Comparison of ENCODE assay signal across 11 cellular contexts in genomic region chr2:219483451-219484342, GRCh38. TPM values are rescaled to one million over a fixed set of nuclear protein-coding genes. Genes with fewer than 3 reads are reported as not detected.
DNase-seq lines count a peak whose midpoint lies in the region; ATAC-seq and TF ChIP-seq lines count a peak whose summit lies in the region.
"Had no signal": no experiment of that assay in that cellular context is flagged by ENCODE, and none has a peak within 500 bp of the region (broad histone marks: within the 10 kb centered on the region; RNA-seq: fewer than 3 reads in every experiment).

No MANE protein-coding gene starts in this region.

- ATAC-seq in natural killer cell (peak in 1 of 3 donors; percentile 21), HG02763 (IDR thresholded peaks at IDR 0.05; ENCODE audit: unreplicated experiment) (no peak)
- no peak for ATAC-seq in natural killer cell treated with Interleukin-12 subunit alpha and Interleukin-12 subunit beta and Interleukin-15 and Interleukin-18, amount 100 ng/mL, for 72 hours
- ATAC-seq: upper lobe of right lung had no signal

- 27% methylated on average over 18 of the region's 58 CpGs for WGBS in esophagus muscularis mucosa
- WGBS in neuronal stem cell (ENCODE audit: extremely low coverage in 2 of 2, insufficient read length in 2 of 2, insufficient replicate concordance in 1 of 2), 2 donors: no CpG with 5 or more reads among the region's 58 CpGs

- DNase-seq in natural killer cell (no peak), esophagus muscularis mucosa (ENCODE audit: extremely low spot score) (no peak), neuronal stem cell (ENCODE audit: low spot score) (no peak), HUDEP-2 (lab: John Stamatoyannopoulos, UW; ENCODE audit: unreplicated experiment in 76 of 76) (no peak), CD14-positive monocyte (ENCODE audit: low spot score) (no peak), Kasumi-1 (lab: John Stamatoyannopoulos, UW) (no peak)
- DNase-seq in natural killer cell treated with Interleukin-12 subunit alpha and Interleukin-12 subunit beta and Interleukin-15 and Interleukin-18, amount 100 ng/mL, for 72 hours (ENCODE audit: low spot score): no peak
- DNase-seq: stimulated activated CD4-positive, alpha-beta T cell treated with anti-CD3 and anti-CD28 coated beads, Interleukin-4, amount 100 ng/mL, for 4 hours; upper lobe of right lung had no signal

- no peak overlapping the region for H3K27ac Mint-ChIP-seq in natural killer cell
- no peak overlapping the region for H3K27ac Mint-ChIP-seq in natural killer cell treated with Interleukin-12 subunit alpha and Interleukin-12 subunit beta and Interleukin-15 and Interleukin-18, amount 100 ng/mL, for 72 hours
- no peak overlapping the region for H3K27ac Mint-ChIP-seq in CD14-positive monocyte

- peak overlapping the region; percentile 49 for H3K4me3 Mint-ChIP-seq in natural killer cell
- no peak overlapping the region for H3K4me3 Mint-ChIP-seq in natural killer cell treated with Interleukin-12 subunit alpha and Interleukin-12 subunit beta and Interleukin-15 and Interleukin-18, amount 100 ng/mL, for 72 hours
- H3K4me3 Mint-ChIP-seq in CD14-positive monocyte: peak overlapping the region in 1 of 2 donors; percentile 75

- H3K27ac ChIP-seq in esophagus muscularis mucosa (replicated peaks in 1 of 4): peak overlapping the region; percentile 40 to 72 (median 58)
- H3K27ac ChIP-seq in neuronal stem cell (replicated peaks; ENCODE audit: low read length): no peak overlapping the region
- H3K27ac ChIP-seq: upper lobe of right lung had no signal

- H3K9me3 ChIP-seq in esophagus muscularis mucosa (no peaks in the 10 kb centered on the region), neuronal stem cell (replicated peaks in 1 of 2; ENCODE audit: control insufficient read depth in 2 of 2, insufficient read depth in 1 of 2, low read depth in 1 of 2, low read length in 2 of 2) (no peaks in the 10 kb centered on the region)
- H3K9me3 ChIP-seq: upper lobe of right lung had no signal

- peak overlapping the region; percentile 61 for H3K23ac ChIP-seq in neuronal stem cell (ENCODE audit: low read depth, low read length, poor library complexity)

- H3K27me3 ChIP-seq in esophagus muscularis mucosa (peaks cover 0 to 45% (median 9%) of the 10 kb centered on the region in 4 donors), neuronal stem cell (ENCODE audit: control insufficient read depth in 3 of 3, insufficient read depth in 3 of 3, low read depth in 1 of 3, low read length in 3 of 3) (peaks cover 26 to 94% (median 64%) of the 10 kb centered on the region in 3 experiments)

- no peaks in the 10 kb centered on the region for H3K36me3 Mint-ChIP-seq in natural killer cell
- no peaks in the 10 kb centered on the region for H3K36me3 Mint-ChIP-seq in natural killer cell treated with Interleukin-12 subunit alpha and Interleukin-12 subunit beta and Interleukin-15 and Interleukin-18, amount 100 ng/mL, for 72 hours
- no peaks in the 10 kb centered on the region for H3K36me3 Mint-ChIP-seq in CD14-positive monocyte

- H3K4me3 ChIP-seq in esophagus muscularis mucosa: peak overlapping the region; percentile 31 to 45 (median 36)
- no peak overlapping the region for H3K4me3 ChIP-seq in neuronal stem cell (ENCODE audit: low read length in 2 of 2)

- H3K4me1 ChIP-seq in esophagus muscularis mucosa: peaks cover 14 to 32% (median 29%) of the 10 kb centered on the region in 4 donors
- H3K4me1 ChIP-seq in neuronal stem cell (ENCODE audit: control insufficient read depth in 2 of 2, insufficient read depth in 1 of 2, low read depth in 1 of 2, low read length in 2 of 2): peaks cover 11 to 12% of the 10 kb centered on the region in 2 donors

- H3K27me3 Mint-ChIP-seq in natural killer cell (ENCODE audit: low read depth in 2 of 2) (peaks cover 28 to 47% of the 10 kb centered on the region in 2 donors), CD14-positive monocyte (ENCODE audit: low read depth in 3 of 3) (peaks cover 48 to 74% (median 61%) of the 10 kb centered on the region in 3 donors)
- peaks cover 13 to 22% of the 10 kb centered on the region in 2 donors for H3K27me3 Mint-ChIP-seq in natural killer cell treated with Interleukin-12 subunit alpha and Interleukin-12 subunit beta and Interleukin-15 and Interleukin-18, amount 100 ng/mL, for 72 hours

- peak overlapping the region; percentile 72 for H2AFZ ChIP-seq in neuronal stem cell (ENCODE audit: low read length)

- H2BK12ac ChIP-seq in neuronal stem cell (ENCODE audit: low read length): no peak overlapping the region

- peak overlapping the region; percentile 75 for H2BK15ac ChIP-seq in neuronal stem cell (ENCODE audit: low read length)

- H3K18ac ChIP-seq in neuronal stem cell (ENCODE audit: low read length): peak overlapping the region; percentile 44

- H3K36me3 ChIP-seq in esophagus muscularis mucosa (peaks cover 26 to 95% (median 66%) of the 10 kb centered on the region in 4 donors), neuronal stem cell (replicated peaks in 1 of 2; ENCODE audit: control insufficient read depth in 2 of 2, insufficient read depth in 2 of 2, low read length in 2 of 2) (no peaks in the 10 kb centered on the region)
- H3K36me3 ChIP-seq: upper lobe of right lung had no signal

- H2BK5ac ChIP-seq in neuronal stem cell (ENCODE audit: low read length): no peak overlapping the region

- no peak overlapping the region for H3K4ac ChIP-seq in neuronal stem cell (ENCODE audit: low read length)

- H3K4me1 Mint-ChIP-seq in natural killer cell (peaks cover 0 to 8% of the 10 kb centered on the region in 2 donors), CD14-positive monocyte (peaks cover 2% of the 10 kb centered on the region)
- no peaks in the 10 kb centered on the region for H3K4me1 Mint-ChIP-seq in natural killer cell treated with Interleukin-12 subunit alpha and Interleukin-12 subunit beta and Interleukin-15 and Interleukin-18, amount 100 ng/mL, for 72 hours (ENCODE audit: low read depth in 2 of 2)

- no peak overlapping the region for H4K91ac ChIP-seq in neuronal stem cell (ENCODE audit: low read depth, low read length, poor library complexity)

- no peak overlapping the region for H3K9ac ChIP-seq in neuronal stem cell (ENCODE audit: low read depth, low read length, poor library complexity)

- no peaks in the 10 kb centered on the region for H3K79me1 ChIP-seq in neuronal stem cell (ENCODE audit: low read depth, low read length)

- no peak for TF ChIP-seq EP300 in esophagus muscularis mucosa (IDR thresholded peaks at IDR 0.05)

- no peak overlapping the region for H2BK120ac ChIP-seq in neuronal stem cell (ENCODE audit: low read depth, low read length)

- peak overlapping the region; percentile 15 for H3K4me2 ChIP-seq in neuronal stem cell (ENCODE audit: insufficient read depth, low read length, poor library complexity, severe bottlenecking)

- peak overlapping the region; percentile 65 for H3K14ac ChIP-seq in neuronal stem cell (ENCODE audit: low read length)

- peak overlapping the region; percentile 5 for H2AK5ac ChIP-seq in neuronal stem cell (ENCODE audit: low read depth, low read length)

- no peak for TF ChIP-seq CTCF in natural killer cell (IDR thresholded peaks at IDR 0.05)
- TF ChIP-seq CTCF in esophagus muscularis mucosa (IDR thresholded peaks at IDR 0.05): no peak
- no peak for TF ChIP-seq CTCF in CD14-positive monocyte (IDR thresholded peaks at IDR 0.05)

- no peak for TF ChIP-seq POLR2A in esophagus muscularis mucosa (IDR thresholded peaks at IDR 0.05; ENCODE audit: low read depth)

- H3K9me3 Mint-ChIP-seq in natural killer cell: no peaks in the 10 kb centered on the region
- no peaks in the 10 kb centered on the region for H3K9me3 Mint-ChIP-seq in natural killer cell treated with Interleukin-12 subunit alpha and Interleukin-12 subunit beta and Interleukin-15 and Interleukin-18, amount 100 ng/mL, for 72 hours
- H3K9me3 Mint-ChIP-seq in CD14-positive monocyte: peaks cover 0 to 9% (median 2%) of the 10 kb centered on the region in 7 donors

- H4K8ac ChIP-seq in neuronal stem cell (ENCODE audit: low read depth, low read length): no peak overlapping the region

- intact Hi-C loops in natural killer cell (cut with micrococcal nuclease) (no loop called here), esophagus muscularis mucosa (cut with DNase I) (no loop called here), CD14-positive monocyte (cut with micrococcal nuclease) (no loop called here)

RNA-seq across cellular contexts. Expression of gene GMPPA, which starts 15.0 kb away (rescaled TPM):
- 10 to 100 TPM; 27.6 to 36.3 (median 33.8) TPM for total RNA-seq in natural killer cell
- total RNA-seq in natural killer cell treated with Interleukin-12 subunit alpha and Interleukin-12 subunit beta and Interleukin-15 and Interleukin-18, amount 100 ng/mL, for 72 hours: 10 to 100 TPM; 55.5 to 67.1 TPM
- total RNA-seq in esophagus muscularis mucosa: 10 to 100 TPM; 16.2 to 32.6 (median 19.9) TPM
- polyA plus RNA-seq in neuronal stem cell (2013, experiment 1 of 2): 11.1 TPM
- polyA plus RNA-seq in neuronal stem cell (2013, experiment 2 of 2): 10.9 TPM
- 10 to 100 TPM; 35.5 to 35.9 TPM for polyA plus RNA-seq in CD14-positive monocyte

RNA-seq across cellular contexts. Expression of gene ASIC4, which starts 30.6 kb away (rescaled TPM):
- total RNA-seq in natural killer cell: under 1 TPM in 2 of 3 donors, not detected in 1; 0.12 to 0.20 TPM
- total RNA-seq in natural killer cell treated with Interleukin-12 subunit alpha and Interleukin-12 subunit beta and Interleukin-15 and Interleukin-18, amount 100 ng/mL, for 72 hours: under 1 TPM in 1 of 2 donors, not detected in 1; 0.12 TPM
- not detected for total RNA-seq in esophagus muscularis mucosa
- polyA plus RNA-seq in neuronal stem cell (2013, experiment 1 of 2): 0.14 TPM
- polyA plus RNA-seq in neuronal stem cell (2013, experiment 2 of 2): 0.15 TPM
- not detected for polyA plus RNA-seq in CD14-positive monocyte
- total RNA-seq: T-helper 1 cell treated with Interleukin-12 subunit alpha and Interleukin-12 subunit beta and Interleukin-4 antibody, amounts not matched to agents 30 ng/mL and 1 ng/mL, for 36 hours had no signal

RNA-seq across cellular contexts. Expression of gene SPEG, which starts 49.1 kb away (rescaled TPM):
- total RNA-seq in natural killer cell (1 to 10 TPM in 2 of 3 donors, under 1 TPM in 1; 0.35 to 1.5 (median 1.2) TPM), esophagus muscularis mucosa (100 to 1,000 TPM; 115 to 251 (median 180) TPM)
- total RNA-seq in natural killer cell treated with Interleukin-12 subunit alpha and Interleukin-12 subunit beta and Interleukin-15 and Interleukin-18, amount 100 ng/mL, for 72 hours: under 1 TPM in 1 of 2 donors, not detected in 1; 0.86 TPM
- 24.0 TPM for polyA plus RNA-seq in neuronal stem cell (2013, experiment 1 of 2)
- polyA plus RNA-seq in neuronal stem cell (2013, experiment 2 of 2): 23.9 TPM
- not detected for polyA plus RNA-seq in CD14-positive monocyte

RNA-seq across cellular contexts. Expression of gene CHPF, which starts 59.9 kb away (rescaled TPM):
- total RNA-seq in natural killer cell (10 to 100 TPM in 2 of 3 donors, 1 to 10 TPM in 1; 9.6 to 19.2 (median 12.7) TPM), esophagus muscularis mucosa (10 to 100 TPM; 44.4 to 67.8 (median 58.4) TPM)
- 10 to 100 TPM; 52.4 to 57.5 TPM for total RNA-seq in natural killer cell treated with Interleukin-12 subunit alpha and Interleukin-12 subunit beta and Interleukin-15 and Interleukin-18, amount 100 ng/mL, for 72 hours
- polyA plus RNA-seq in neuronal stem cell (2013, experiment 1 of 2): 12.6 TPM
- polyA plus RNA-seq in neuronal stem cell (2013, experiment 2 of 2): 12.8 TPM
- polyA plus RNA-seq in CD14-positive monocyte: under 1 TPM; 0.09 to 0.32 TPM

Comparison
In these comparisons a context has a peak if more than half of its experiments do, and no peak if none do; other contexts are left out.
1. H3K4me3 ChIP-seq: peak in esophagus muscularis mucosa (4 of 4); none in neuronal stem cell (0 of 2).
2. RNA of gene SPEG, which starts 49.1 kb away (total RNA-seq): 115 to 251 TPM in esophagus muscularis mucosa; 0.35 to 1.5 TPM in natural killer cell and 0.86 TPM in natural killer cell treated with Interleukin-12 subunit alpha and Interleukin-12 subunit beta and Interleukin-15 and Interleukin-18, amount 100 ng/mL, for 72 hours; every median in the first group is over 10 times any median in the second.